32 cellular contexts compared by ENCODE assay signal in genomic region chr2:780581-780980, GRCh38.
"Had no signal": no experiment of that assay in that cellular context is flagged by ENCODE, and none has a peak within 500 bp of the region (broad histone marks: within the 10 kb centered on the region; RNA-seq: fewer than 3 reads in every experiment).

No MANE protein-coding gene starts in this region.

- H3K9me3 Mint-ChIP-seq: activated B cell treated with CpG ODN at 0.5 μM for 24 hours; activated CD4-positive, alpha-beta memory T cell treated with anti-CD3 and anti-CD28 coated beads, Interleukin-2, amount 10 ng/mL, durations not matched to agents 7 days and 5 days; activated CD4-positive, alpha-beta T cell treated with anti-CD3 and anti-CD28 coated beads, Interleukin-2, amount 10 ng/mL, durations not matched to agents 7 days and 5 days; activated naive CD4-positive, alpha-beta T cell treated with anti-CD3 and anti-CD28 coated beads, Interleukin-2, amount 10 ng/mL, durations not matched to agents 7 days and 5 days; activated naive CD4-positive, alpha-beta T cell treated with anti-CD3 and anti-CD28 coated beads, Interleukin-2, amount 50 U/mL, for 24 hours; activated naive CD8-positive, alpha-beta T cell treated with anti-CD3 and anti-CD28 coated beads, Interleukin-2, amount 50 U/mL, for 24 hours; activated T-cell treated with anti-CD3 and anti-CD28 coated beads, Interleukin-2, amount 50 U/mL, for 24 hours; activated T-helper 2 cell treated with anti-CD3 and anti-CD28 coated beads, Interferon-gamma antibody, Interleukin-2, Interleukin-4, amounts not matched to agents 10 μg/mL and 5 μg/mL and 100 μg/mL, durations not matched to agents 14 hours and 24 hours and 36 hours; T-helper 1 cell treated with Interleukin-12 subunit alpha and Interleukin-12 subunit beta and Interleukin-4 antibody, amounts not matched to agents 30 μg/mL and 1 μg/mL, for 36 hours; T-helper 2 cell treated with Interferon-gamma antibody and Interleukin-4, amounts not matched to agents 5 μg/mL and 100 μg/mL, for 36 hours had no signal

- H3K4me3 Mint-ChIP-seq: activated B cell treated with CpG ODN at 0.5 μM for 24 hours; activated CD4-positive, alpha-beta memory T cell treated with anti-CD3 and anti-CD28 coated beads, Interleukin-2, amount 10 ng/mL, durations not matched to agents 7 days and 5 days; activated CD4-positive, alpha-beta T cell treated with anti-CD3 and anti-CD28 coated beads, Interleukin-2, amount 10 ng/mL, durations not matched to agents 7 days and 5 days; activated CD8-positive, alpha-beta memory T cell treated with anti-CD3 and anti-CD28 coated beads, Interleukin-2, amount 10 ng/mL, durations not matched to agents 7 days and 5 days; activated naive CD4-positive, alpha-beta T cell treated with anti-CD3 and anti-CD28 coated beads, Interleukin-2, amount 10 ng/mL, durations not matched to agents 7 days and 5 days; activated naive CD4-positive, alpha-beta T cell treated with anti-CD3 and anti-CD28 coated beads, Interleukin-2, amount 50 U/mL, for 24 hours; activated naive CD8-positive, alpha-beta T cell; activated naive CD8-positive, alpha-beta T cell treated with anti-CD3 and anti-CD28 coated beads, Interleukin-2, amount 10 ng/mL, durations not matched to agents 7 days and 5 days; activated naive CD8-positive, alpha-beta T cell treated with anti-CD3 and anti-CD28 coated beads, Interleukin-2, amount 50 U/mL, for 24 hours; activated T-cell treated with anti-CD3 and anti-CD28 coated beads, Interleukin-2, amount 50 U/mL, for 24 hours; brain; T-helper 1 cell treated with Interleukin-12 subunit alpha and Interleukin-12 subunit beta and Interleukin-4 antibody, amounts not matched to agents 30 μg/mL and 1 μg/mL, for 36 hours; T-helper 2 cell treated with Interferon-gamma antibody and Interleukin-4, amounts not matched to agents 5 μg/mL and 100 μg/mL, for 36 hours had no signal

- H3K27ac Mint-ChIP-seq: activated B cell treated with CpG ODN at 0.5 μM for 24 hours; activated CD4-positive, alpha-beta memory T cell treated with anti-CD3 and anti-CD28 coated beads, Interleukin-2, amount 10 ng/mL, durations not matched to agents 7 days and 5 days; activated CD4-positive, alpha-beta T cell treated with anti-CD3 and anti-CD28 coated beads, Interleukin-2, amount 10 ng/mL, durations not matched to agents 7 days and 5 days; activated CD8-positive, alpha-beta memory T cell treated with anti-CD3 and anti-CD28 coated beads, Interleukin-2, amount 10 ng/mL, durations not matched to agents 7 days and 5 days; activated naive CD4-positive, alpha-beta T cell treated with anti-CD3 and anti-CD28 coated beads, Interleukin-2, amount 10 ng/mL, durations not matched to agents 7 days and 5 days; activated naive CD4-positive, alpha-beta T cell treated with anti-CD3 and anti-CD28 coated beads, Interleukin-2, amount 50 U/mL, for 24 hours; activated naive CD8-positive, alpha-beta T cell; activated naive CD8-positive, alpha-beta T cell treated with anti-CD3 and anti-CD28 coated beads, Interleukin-2, amount 10 ng/mL, durations not matched to agents 7 days and 5 days; activated naive CD8-positive, alpha-beta T cell treated with anti-CD3 and anti-CD28 coated beads, Interleukin-2, amount 50 U/mL, for 24 hours; activated T-cell treated with anti-CD3 and anti-CD28 coated beads, Interleukin-2, amount 50 U/mL, for 24 hours; activated T-helper 2 cell treated with anti-CD3 and anti-CD28 coated beads, Interferon-gamma antibody, Interleukin-2, Interleukin-4, amounts not matched to agents 10 μg/mL and 5 μg/mL and 100 μg/mL, durations not matched to agents 14 hours and 24 hours and 36 hours; brain; T-helper 1 cell treated with Interleukin-12 subunit alpha and Interleukin-12 subunit beta and Interleukin-4 antibody, amounts not matched to agents 30 μg/mL and 1 μg/mL, for 36 hours; T-helper 2 cell treated with Interferon-gamma antibody and Interleukin-4, amounts not matched to agents 5 μg/mL and 100 μg/mL, for 36 hours had no signal

- H3K27ac ChIP-seq: ascending aorta, VCaP had no signal

- FAIRE-seq: TTC549 had no signal

- H3K27me3 Mint-ChIP-seq: activated CD4-positive, alpha-beta T cell treated with anti-CD3 and anti-CD28 coated beads, Interleukin-2, amount 10 ng/mL, durations not matched to agents 7 days and 5 days; activated CD8-positive, alpha-beta memory T cell treated with anti-CD3 and anti-CD28 coated beads, Interleukin-2, amount 10 ng/mL, durations not matched to agents 7 days and 5 days had no signal

- ATAC-seq: activated CD8-positive, alpha-beta memory T cell treated with anti-CD3 and anti-CD28 coated beads, Interleukin-2, amount 10 ng/mL, durations not matched to agents 7 days and 5 days; activated naive CD8-positive, alpha-beta T cell treated with anti-CD3 and anti-CD28 coated beads, Interleukin-2, amount 50 U/mL, for 24 hours had no signal

- H3K4me1 ChIP-seq: ascending aorta had no signal

- H3K4me1 Mint-ChIP-seq: activated B cell treated with CpG ODN at 0.5 μM for 24 hours; activated CD4-positive, alpha-beta memory T cell treated with anti-CD3 and anti-CD28 coated beads, Interleukin-2, amount 10 ng/mL, durations not matched to agents 7 days and 5 days; activated CD4-positive, alpha-beta T cell treated with anti-CD3 and anti-CD28 coated beads, Interleukin-2, amount 10 ng/mL, durations not matched to agents 7 days and 5 days; activated CD8-positive, alpha-beta memory T cell treated with anti-CD3 and anti-CD28 coated beads, Interleukin-2, amount 10 ng/mL, durations not matched to agents 7 days and 5 days; activated naive CD4-positive, alpha-beta T cell treated with anti-CD3 and anti-CD28 coated beads, Interleukin-2, amount 10 ng/mL, durations not matched to agents 7 days and 5 days; activated naive CD4-positive, alpha-beta T cell treated with anti-CD3 and anti-CD28 coated beads, Interleukin-2, amount 50 U/mL, for 24 hours; activated naive CD8-positive, alpha-beta T cell treated with anti-CD3 and anti-CD28 coated beads, Interleukin-2, amount 10 ng/mL, durations not matched to agents 7 days and 5 days; activated naive CD8-positive, alpha-beta T cell treated with anti-CD3 and anti-CD28 coated beads, Interleukin-2, amount 50 U/mL, for 24 hours had no signal

- H3K36me3 Mint-ChIP-seq: activated CD8-positive, alpha-beta memory T cell treated with anti-CD3 and anti-CD28 coated beads, Interleukin-2, amount 10 ng/mL, durations not matched to agents 7 days and 5 days; activated naive CD4-positive, alpha-beta T cell treated with anti-CD3 and anti-CD28 coated beads, Interleukin-2, amount 10 ng/mL, durations not matched to agents 7 days and 5 days; activated naive CD4-positive, alpha-beta T cell treated with anti-CD3 and anti-CD28 coated beads, Interleukin-2, amount 50 U/mL, for 24 hours; activated naive CD8-positive, alpha-beta T cell; activated naive CD8-positive, alpha-beta T cell treated with anti-CD3 and anti-CD28 coated beads, Interleukin-2, amount 10 ng/mL, durations not matched to agents 7 days and 5 days; brain had no signal

- H3K36me3 ChIP-seq: ascending aorta had no signal

- DNase-seq: activated B cell treated with CpG ODN at 0.5 μM for 24 hours; activated CD4-positive, alpha-beta memory T cell treated with anti-CD3 and anti-CD28 coated beads, Interleukin-2, amount 10 ng/mL, durations not matched to agents 7 days and 5 days; activated CD4-positive, alpha-beta T cell treated with anti-CD3 and anti-CD28 coated beads for 4 hours; activated CD4-positive, alpha-beta T cell treated with anti-CD3 and anti-CD28 coated beads, Interleukin-2, amount 10 ng/mL, durations not matched to agents 7 days and 5 days; activated CD4-positive, alpha-beta T cell treated with anti-CD3 and anti-CD28 coated beads, Interleukin-2, amount 50 U/mL, for 48 hours; activated CD4-positive, CD25-positive, alpha-beta regulatory T cell treated with anti-CD3 and anti-CD28 coated beads, Interleukin-2, amount 50 U/mL, for 72 hours; activated CD8-positive, alpha-beta memory T cell treated with anti-CD3 and anti-CD28 coated beads for 24 hours; activated CD8-positive, alpha-beta memory T cell treated with anti-CD3 and anti-CD28 coated beads, Interleukin-2, amount 10 ng/mL, durations not matched to agents 7 days and 5 days; activated CD8-positive, alpha-beta memory T cell treated with anti-CD3 and anti-CD28 coated beads, Interleukin-2, amount 50 U/mL, for 48 hours; activated effector memory CD4-positive, alpha-beta T cell treated with Interleukin-2 at 50 U/mL for 16 hours; activated gamma-delta T cell; activated naive CD4-positive, alpha-beta T cell treated with anti-CD3 and anti-CD28 coated beads, Interleukin-2, amount 10 ng/mL, durations not matched to agents 7 days and 5 days; activated naive CD4-positive, alpha-beta T cell treated with Interleukin-2 at 50 U/mL for 16 hours; activated naive CD8-positive, alpha-beta T cell treated with anti-CD3 and anti-CD28 coated beads, Interleukin-2, amount 10 ng/mL, durations not matched to agents 7 days and 5 days; activated naive CD8-positive, alpha-beta T cell treated with anti-CD3 and anti-CD28 coated beads, Interleukin-2, amount 50 U/mL, for 24 hours; activated T-cell treated with anti-CD3 and anti-CD28 coated beads, Interleukin-2, amount 50 U/mL, for 24 hours; activated T-cell treated with anti-CD3 and anti-CD28 coated beads, Interleukin-2, amount 50 U/mL, for 48 hours; amygdala; anterior cingulate cortex; central memory CD4-positive, alpha-beta T cell; T-helper 1 cell; T-helper 2 cell; T-helper 9 cell had no signal

- H3K27me3 ChIP-seq: ascending aorta had no signal

- H3K4me3 ChIP-seq: ascending aorta had no signal
